Comparison of ENCODE assay signal across 8 cellular contexts in the genomic region with DNA sequence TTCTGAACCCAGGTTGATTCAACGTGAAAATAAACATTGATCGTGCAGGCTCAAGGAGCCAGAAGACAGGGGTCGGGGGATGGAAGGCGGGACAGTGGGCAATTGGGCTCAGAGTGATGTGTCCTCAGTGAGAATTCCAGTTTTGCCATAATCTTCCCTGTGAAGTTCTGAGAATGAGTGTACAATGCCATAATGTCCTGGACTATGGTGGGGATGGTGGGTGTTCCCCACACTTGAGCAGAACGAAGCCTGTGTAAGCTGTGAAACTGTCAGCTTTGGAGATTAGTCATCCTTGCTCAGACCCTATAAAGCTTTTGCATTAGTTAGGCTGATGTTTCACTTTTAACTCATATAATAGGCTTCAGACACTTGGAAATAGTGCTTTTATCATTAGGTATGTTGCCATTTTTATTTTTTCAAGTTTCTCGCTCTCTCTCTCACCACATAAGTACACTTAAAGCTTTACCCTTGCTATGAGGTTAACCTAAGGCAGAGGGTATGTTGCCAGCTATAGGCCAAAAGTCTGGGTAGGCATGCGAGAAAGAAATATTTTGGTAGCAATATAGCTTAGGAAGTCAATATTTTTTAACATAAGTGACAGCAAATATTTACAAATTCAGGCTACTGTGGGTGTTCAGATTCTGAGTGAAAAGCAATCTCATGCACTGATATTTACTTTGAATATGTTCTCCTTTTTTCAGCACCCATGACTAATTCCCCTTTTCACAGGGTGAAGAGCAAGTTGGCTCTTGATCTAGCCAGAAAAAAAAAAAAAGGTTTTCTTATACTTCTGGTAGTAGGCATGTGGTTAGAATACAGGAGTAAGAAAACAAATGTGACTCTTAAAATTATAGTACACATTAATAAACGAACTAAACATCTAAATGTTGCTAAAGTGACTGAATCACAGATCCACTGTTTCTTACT.
DNase-seq lines count a peak whose midpoint lies in the region; ATAC-seq lines count a peak whose summit lies in the region.

No MANE protein-coding gene starts in this region.

- peak; percentile 81 for ATAC-seq in HG03139 (IDR thresholded peaks at IDR 0.05; ENCODE audit: unreplicated experiment)
- ATAC-seq in stimulated activated naive CD8-positive, alpha-beta T cell treated with anti-CD3 and anti-CD28 coated beads, Interleukin-15, Interleukin-2, amounts not matched to agents 100 U/mL and 50 U/mL, for 24 hours: peak; percentile 92

- DNase-seq in DMS79 (lab: John Stamatoyannopoulos, UW): peak; percentile 77
- DNase-seq in GM19240 (ENCODE audit: insufficient read length, low spot score): peak; percentile 38
- peak; percentile 18 for DNase-seq in activated naive CD4-positive, alpha-beta T cell treated with anti-CD3 and anti-CD28 coated beads, Interleukin-2, amount 50 U/mL, for 16 hours
- DNase-seq in stimulated activated naive CD8-positive, alpha-beta T cell treated with anti-CD3 and anti-CD28 coated beads, Interleukin-15, Interleukin-2, amounts not matched to agents 100 U/mL and 50 U/mL, for 24 hours: no peak
- DNase-seq in NCI-H1417 (lab: John Stamatoyannopoulos, UW): no peak
- no peak for DNase-seq in DMS153 treated with DMSO at 0.1 percent for 48 hours (lab: John Stamatoyannopoulos, UW; ENCODE audit: unreplicated experiment)
- DNase-seq in activated effector memory CD4-positive, alpha-beta T cell treated with anti-CD3 and anti-CD28 coated beads, Interleukin-2, amount 50 U/mL, for 16 hours: no peak

Comparison
In these comparisons a context has a peak if more than half of its experiments do, and no peak if none do; other contexts are left out.
1. DNase-seq: peak in DMS79 (single experiment), GM19240 (single experiment) and activated naive CD4-positive, alpha-beta T cell treated with anti-CD3 and anti-CD28 coated beads, Interleukin-2, amount 50 U/mL, for 16 hours (single experiment); none in stimulated activated naive CD8-positive, alpha-beta T cell treated with anti-CD3 and anti-CD28 coated beads, Interleukin-15, Interleukin-2, amounts not matched to agents 100 U/mL and 50 U/mL, for 24 hours (single experiment), NCI-H1417 (0 of 3), DMS153 treated with DMSO at 0.1 percent for 48 hours (single experiment) and activated effector memory CD4-positive, alpha-beta T cell treated with anti-CD3 and anti-CD28 coated beads, Interleukin-2, amount 50 U/mL, for 16 hours (single experiment).